ENCODE assay signal across 10 cellular contexts in genomic region chr16:58518083-58518979, GRCh38. TPM values are rescaled to one million over a fixed set of nuclear protein-coding genes. Genes with fewer than 3 reads are reported as not detected.
DNase-seq lines count a peak whose midpoint lies in the region; ATAC-seq and TF ChIP-seq lines count a peak whose summit lies in the region.
"Had no signal": no experiment of that assay in that cellular context is flagged by ENCODE, and none has a peak within 500 bp of the region (broad histone marks: within the 10 kb centered on the region; RNA-seq: fewer than 3 reads in every experiment).

No MANE protein-coding gene starts in this region.

- intact Hi-C loops in thyroid gland (cut with DNase I): loop anchor here (10.0 kb wide), 1 partner anchor 236 kb away; no protein-coding TSS in a partner anchor

- H3K27ac ChIP-seq in thyroid gland: no peak overlapping the region

- no peak overlapping the region for H3K4me3 Mint-ChIP-seq in activated CD4-positive, alpha-beta T cell treated with anti-CD3 and anti-CD28 coated beads, Interleukin-2, amount 10 ng/mL, durations not matched to agents 7 days and 5 days
- peak overlapping the region; percentile 20 for H3K4me3 Mint-ChIP-seq in natural killer cell treated with Interleukin-12 subunit alpha and Interleukin-12 subunit beta and Interleukin-15 and Interleukin-18, amount 100 ng/mL, for 72 hours

- H3K4me1 ChIP-seq in thyroid gland: peaks cover 9 to 10% of the 10 kb centered on the region in 2 donors

- POLR2A ChIA-PET in activated CD4-positive, alpha-beta T cell treated with anti-CD3 and anti-CD28 coated beads, Interleukin-2, amount 10 ng/mL, durations not matched to agents 7 days and 5 days (lab: Charles Lee): interaction anchor here (0.5 to 0.7 kb wide), 3 partner anchors 29 to 100 kb away, joined by 3 to 4 read pairs (median 3); no protein-coding TSS in a partner anchor

- CTCF ChIA-PET in activated CD4-positive, alpha-beta T cell treated with anti-CD3 and anti-CD28 coated beads, Interleukin-2, amount 10 ng/mL, durations not matched to agents 7 days and 5 days (lab: Charles Lee): interaction anchor here (0.7 to 1.8 kb wide), 7 partner anchors 9 to 100 kb away, joined by 3 to 4 read pairs (median 3); no protein-coding TSS in a partner anchor

- no peaks in the 10 kb centered on the region for H3K27me3 ChIP-seq in thyroid gland

- no peak for TF ChIP-seq POLR2A in thyroid gland (IDR thresholded peaks at IDR 0.05)

- peak overlapping the region; percentile 20 for H3K27ac Mint-ChIP-seq in activated CD4-positive, alpha-beta T cell treated with anti-CD3 and anti-CD28 coated beads, Interleukin-2, amount 10 ng/mL, durations not matched to agents 7 days and 5 days
- peak overlapping the region; percentile 31 to 43 for H3K27ac Mint-ChIP-seq in natural killer cell treated with Interleukin-12 subunit alpha and Interleukin-12 subunit beta and Interleukin-15 and Interleukin-18, amount 100 ng/mL, for 72 hours

- no peaks in the 10 kb centered on the region for H3K9me3 ChIP-seq in thyroid gland

- DNase-seq in activated CD4-positive, alpha-beta T cell treated with anti-CD3 and anti-CD28 coated beads, Interleukin-2, amount 10 ng/mL, durations not matched to agents 7 days and 5 days: no peak
- DNase-seq in activated CD4-positive, alpha-beta T cell treated with anti-CD3 and anti-CD28 coated beads, Interleukin-2, amount 50 U/mL, for 1 hour: no peak
- DNase-seq in natural killer cell treated with Interleukin-12 subunit alpha and Interleukin-12 subunit beta and Interleukin-15 and Interleukin-18, amount 100 ng/mL, for 72 hours (ENCODE audit: low spot score): no peak
- no peak for DNase-seq in NCI-H446 treated with DMSO at 0.1 percent for 48 hours (lab: John Stamatoyannopoulos, UW)
- no peak for DNase-seq in NCI-H526 treated with DMSO at 0.1 percent for 48 hours (lab: John Stamatoyannopoulos, UW)
- DNase-seq in thyroid gland: no peak
- DNase-seq: Kasumi-1, RPMI8226 had no signal

- TF ChIP-seq CTCF in thyroid gland (IDR thresholded peaks at IDR 0.05): no peak

- H3K36me3 ChIP-seq in thyroid gland: peaks cover 43 to 62% of the 10 kb centered on the region in 2 donors

- peaks cover 41% of the 10 kb centered on the region for H3K36me3 Mint-ChIP-seq in activated CD4-positive, alpha-beta T cell treated with anti-CD3 and anti-CD28 coated beads, Interleukin-2, amount 10 ng/mL, durations not matched to agents 7 days and 5 days (ENCODE audit: low read depth)
- peaks cover 22% of the 10 kb centered on the region for H3K36me3 Mint-ChIP-seq in natural killer cell treated with Interleukin-12 subunit alpha and Interleukin-12 subunit beta and Interleukin-15 and Interleukin-18, amount 100 ng/mL, for 72 hours

- no peak overlapping the region for H3K4me3 ChIP-seq in thyroid gland (replicated peaks in 1 of 3)

- H3K9me3 Mint-ChIP-seq in activated CD4-positive, alpha-beta T cell treated with anti-CD3 and anti-CD28 coated beads, Interleukin-2, amount 10 ng/mL, durations not matched to agents 7 days and 5 days: no peaks in the 10 kb centered on the region
- H3K9me3 Mint-ChIP-seq in natural killer cell treated with Interleukin-12 subunit alpha and Interleukin-12 subunit beta and Interleukin-15 and Interleukin-18, amount 100 ng/mL, for 72 hours: no peaks in the 10 kb centered on the region

- peaks cover 44% of the 10 kb centered on the region for H3K4me1 Mint-ChIP-seq in activated CD4-positive, alpha-beta T cell treated with anti-CD3 and anti-CD28 coated beads, Interleukin-2, amount 10 ng/mL, durations not matched to agents 7 days and 5 days
- H3K4me1 Mint-ChIP-seq in natural killer cell treated with Interleukin-12 subunit alpha and Interleukin-12 subunit beta and Interleukin-15 and Interleukin-18, amount 100 ng/mL, for 72 hours (ENCODE audit: low read depth in 2 of 2): peaks cover 22 to 29% of the 10 kb centered on the region in 2 donors

- ATAC-seq in GM21737 (IDR thresholded peaks at IDR 0.05; ENCODE audit: unreplicated experiment) (peak; percentile 30), HG03520 (IDR thresholded peaks at IDR 0.05; ENCODE audit: unreplicated experiment) (peak; percentile 39)
- no peak for ATAC-seq in natural killer cell treated with Interleukin-12 subunit alpha and Interleukin-12 subunit beta and Interleukin-15 and Interleukin-18, amount 100 ng/mL, for 72 hours

- 85 to 86% methylated on average over 8 of the region's 8 CpGs for WGBS in thyroid gland, 2 donors

- no peaks in the 10 kb centered on the region for H3K27me3 Mint-ChIP-seq in activated CD4-positive, alpha-beta T cell treated with anti-CD3 and anti-CD28 coated beads, Interleukin-2, amount 10 ng/mL, durations not matched to agents 7 days and 5 days
- no peaks in the 10 kb centered on the region for H3K27me3 Mint-ChIP-seq in natural killer cell treated with Interleukin-12 subunit alpha and Interleukin-12 subunit beta and Interleukin-15 and Interleukin-18, amount 100 ng/mL, for 72 hours

RNA-seq across cellular contexts. Expression of gene SETD6, which starts 3.0 kb away (rescaled TPM):
- total RNA-seq in activated CD4-positive, alpha-beta T cell treated with anti-CD3 and anti-CD28 coated beads, Interleukin-2, amount 10 ng/mL, durations not matched to agents 7 days and 5 days: 10 to 100 TPM; 14.7 to 15.3 TPM
- total RNA-seq in natural killer cell treated with Interleukin-12 subunit alpha and Interleukin-12 subunit beta and Interleukin-15 and Interleukin-18, amount 100 ng/mL, for 72 hours: 10 to 100 TPM; 16.4 to 29.1 TPM
- total RNA-seq in thyroid gland: 10 to 100 TPM; 37.3 to 59.2 (median 44.4) TPM

RNA-seq across cellular contexts. Expression of gene NDRG4, which starts 18.4 kb away (rescaled TPM):
- total RNA-seq in activated CD4-positive, alpha-beta T cell treated with anti-CD3 and anti-CD28 coated beads, Interleukin-2, amount 10 ng/mL, durations not matched to agents 7 days and 5 days: under 1 TPM; 0.69 to 0.97 TPM
- under 1 TPM; 0.14 to 0.47 TPM for total RNA-seq in natural killer cell treated with Interleukin-12 subunit alpha and Interleukin-12 subunit beta and Interleukin-15 and Interleukin-18, amount 100 ng/mL, for 72 hours
- total RNA-seq in thyroid gland: 10 to 100 TPM in 2 of 4 donors, 1 to 10 TPM in 2; 3.3 to 12.9 (median 9.3) TPM

Comparison
In these comparisons a context has a peak if more than half of its experiments do, and no peak if none do; other contexts are left out.
1. ATAC-seq: peak in GM21737 (single experiment) and HG03520 (single experiment); none in natural killer cell treated with Interleukin-12 subunit alpha and Interleukin-12 subunit beta and Interleukin-15 and Interleukin-18, amount 100 ng/mL, for 72 hours (0 of 2).